17 cellular contexts compared by ENCODE assay signal in genomic region chr17:32356378-32356743, GRCh38. TPM values are rescaled to one million over a fixed set of nuclear protein-coding genes. Genes with fewer than 3 reads are reported as not detected.
DNase-seq lines count a peak whose midpoint lies in the region; ATAC-seq and TF ChIP-seq lines count a peak whose summit lies in the region.
"Had no signal": no experiment of that assay in that cellular context is flagged by ENCODE, and none has a peak within 500 bp of the region (broad histone marks: within the 10 kb centered on the region; RNA-seq: fewer than 3 reads in every experiment).

No MANE protein-coding gene starts in this region.

- no peak overlapping the region for H3K27ac Mint-ChIP-seq in T-cell

- H3K9me3 ChIP-seq in left ventricle myocardium inferior (replicated peaks) (no peaks in the 10 kb centered on the region), upper lobe of right lung (no peaks in the 10 kb centered on the region)
- H3K9me3 ChIP-seq: Caco-2, SJCRH30 had no signal

- POLR2A ChIA-PET in T-cell (lab: Charles Lee) = interaction anchor here (0.5 to 0.8 kb wide), 4 partner anchors 14 to 216 kb away, joined by 3 to 4 read pairs (median 4); no protein-coding TSS in a partner anchor

- H3K4me1 Mint-ChIP-seq in T-cell = peaks cover 56 to 72% (median 68%) of the 10 kb centered on the region in 3 donors

- CTCF ChIA-PET in T-cell (lab: Charles Lee) = interaction anchor here in 1 of 2 donors (0.8 kb wide), 1 partner anchor 16 kb away, joined by 3 read pairs; no protein-coding TSS in a partner anchor

- peak overlapping the region; percentile 38 for H3K4me3 ChIP-seq in left ventricle myocardium inferior
- H3K4me3 ChIP-seq in upper lobe of right lung = peak overlapping the region; percentile 6
- H3K4me3 ChIP-seq: SJCRH30 had no signal

- ATAC-seq in Right ventricle myocardium superior (ENCODE audit: poor library complexity) = no peak
- ATAC-seq in T-cell (replicated peaks in 1 of 4) = no peak
- ATAC-seq in upper lobe of right lung = no peak
- ATAC-seq in HG02885 (IDR thresholded peaks at IDR 0.05; ENCODE audit: poor library complexity, unreplicated experiment) = no peak
- ATAC-seq: left lobe of liver had no signal

- H3K4me1 ChIP-seq in left ventricle myocardium inferior = peaks cover 93% of the 10 kb centered on the region
- H3K4me1 ChIP-seq in upper lobe of right lung = peaks cover 57% of the 10 kb centered on the region

- peak overlapping the region; percentile 60 for H3K27ac ChIP-seq in left ventricle myocardium inferior (replicated peaks)
- peak overlapping the region; percentile 33 for H3K27ac ChIP-seq in epithelial cell of prostate
- H3K27ac ChIP-seq in upper lobe of right lung = no peak overlapping the region
- H3K27ac ChIP-seq: brain microvascular endothelial cell, SJCRH30 had no signal

- peaks cover 92% of the 10 kb centered on the region for H3K36me3 ChIP-seq in left ventricle myocardium inferior
- peaks cover 83% of the 10 kb centered on the region for H3K36me3 ChIP-seq in upper lobe of right lung

- no peaks in the 10 kb centered on the region for H3K27me3 Mint-ChIP-seq in T-cell

- peaks cover 52% of the 10 kb centered on the region for H3K36me3 Mint-ChIP-seq in T-cell

- peak overlapping the region in 2 of 3 donors; percentile 17 to 44 for H3K4me3 Mint-ChIP-seq in T-cell
- H3K4me3 Mint-ChIP-seq: activated naive CD4-positive, alpha-beta T cell treated with anti-CD3 and anti-CD28 coated beads for 36 hours had no signal

- H3K9me3 Mint-ChIP-seq in T-cell = no peaks in the 10 kb centered on the region
- H3K9me3 Mint-ChIP-seq: activated naive CD4-positive, alpha-beta T cell treated with anti-CD3 and anti-CD28 coated beads for 36 hours had no signal

- intact Hi-C loops in left ventricle myocardium inferior (cut with micrococcal nuclease) (no loop called here), Right ventricle myocardium superior (cut with DNase I) (no loop called here), upper lobe of right lung (cut with DNase I) (no loop called here)

- H3K27me3 ChIP-seq in left ventricle myocardium inferior (ENCODE audit: low read depth) (no peaks in the 10 kb centered on the region), upper lobe of right lung (no peaks in the 10 kb centered on the region)
- H3K27me3 ChIP-seq: brain microvascular endothelial cell, dorsolateral prefrontal cortex, SJCRH30 had no signal

- no peak for TF ChIP-seq CTCF in left ventricle myocardium inferior (IDR thresholded peaks at IDR 0.05; ENCODE audit: borderline replicate concordance)
- no peak for TF ChIP-seq CTCF in upper lobe of right lung (IDR thresholded peaks at IDR 0.05)

- DNase-seq in left ventricle myocardium inferior (no peak), Right ventricle myocardium superior (no peak), T-cell (no peak), epithelial cell of prostate (ENCODE audit: low read depth, low spot score) (no peak), upper lobe of right lung (no peak), GF-D8 (lab: John Stamatoyannopoulos, UW) (no peak), GM19238 (ENCODE audit: insufficient read length, low spot score) (no peak)
- DNase-seq: activated naive CD4-positive, alpha-beta T cell treated with anti-CD3 and anti-CD28 coated beads for 36 hours; brain microvascular endothelial cell; Caco-2; dorsolateral prefrontal cortex; Kasumi-1; NCI-H1417; NCI-H2171 treated with DMSO at 0.1 percent for 48 hours; SJCRH30 had no signal

RNA-seq across cellular contexts. Expression of gene ZNF207, which starts 6.4 kb away (rescaled TPM):
- 54.5 TPM for total RNA-seq in left ventricle myocardium inferior
- 54.4 TPM for total RNA-seq in Right ventricle myocardium superior
- 100 to 1,000 TPM; 208 to 271 (median 228) TPM for total RNA-seq in T-cell
- total RNA-seq in upper lobe of right lung = 133 TPM

RNA-seq across cellular contexts. Expression of gene C17orf75, which starts 14.4 kb away (rescaled TPM):
- total RNA-seq in left ventricle myocardium inferior = 22.5 TPM
- 18.3 TPM for total RNA-seq in Right ventricle myocardium superior
- total RNA-seq in T-cell = 10 to 100 TPM; 12.2 to 22.0 (median 17.6) TPM
- total RNA-seq in upper lobe of right lung = 14.2 TPM
